1 cellular context compared by ENCODE assay signal in the genomic region with DNA sequence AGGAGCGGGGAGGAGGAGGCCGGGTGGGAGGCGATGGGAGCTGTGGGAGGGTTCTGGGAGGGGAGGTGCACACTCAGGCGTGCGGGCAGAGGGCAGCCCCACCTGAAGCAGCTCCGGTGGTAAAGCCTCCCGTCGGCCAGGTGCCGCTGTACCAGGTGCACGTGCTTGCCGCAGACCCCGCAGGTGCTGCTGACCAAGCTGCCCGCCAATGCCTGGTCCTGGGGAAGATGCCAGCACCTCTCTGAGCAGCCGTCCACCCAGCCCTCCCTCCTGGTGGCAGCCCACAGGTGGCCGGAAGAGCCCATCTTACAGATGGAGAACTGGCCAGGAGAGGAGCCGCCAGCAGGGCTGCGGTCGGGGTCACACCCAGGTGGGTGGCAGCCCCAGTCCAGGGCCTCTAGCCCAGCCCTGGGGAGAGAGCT.
TF ChIP-seq lines count a peak whose summit lies in the region.

No MANE protein-coding gene starts in this region.

TF ChIP-seq in HepG2, 621 proteins besides CTCF, POLR2A, EP300 and RAD21:
- TF ChIP-seq HNRNPK (IDR thresholded peaks at IDR 0.05; ENCODE audit: low read depth, low read length, poor library complexity, severe bottlenecking) (peak; percentile 67), PCBP1 (IDR thresholded peaks at IDR 0.05; ENCODE audit: borderline replicate concordance, low read depth, low read length) (0 out of 2 replicates have a peak, but pooled peaks have one; percentile 73), ZNF468 (CRISPR knock-in tag; IDR thresholded peaks at IDR 0.05) (no peak)
